ENCODE assay signal across 1 cellular context in genomic region chr17:75828051-75828400, GRCh38.
TF ChIP-seq lines count a peak whose summit lies in the region.

No MANE protein-coding gene starts in this region.

TF ChIP-seq in WTC11, 78 proteins besides CTCF, POLR2A, EP300 and RAD21 (continued from another document):
- TF ChIP-seq ZNF532 (CRISPR knock-in tag; IDR thresholded peaks at IDR 0.05; ENCODE audit: borderline replicate concordance) (no peak), USF1 (CRISPR knock-in tag; IDR thresholded peaks at IDR 0.05) (no peak), CBFB (CRISPR knock-in tag; IDR thresholded peaks at IDR 0.05; ENCODE audit: low read depth) (no peak), SP1 (CRISPR knock-in tag; conservative IDR thresholded peaks at IDR 0.05) (no peak), GRHL2 (CRISPR knock-in tag; IDR thresholded peaks at IDR 0.05; ENCODE audit: insufficient replicate concordance, severe bottlenecking) (no peak), STAT6 (CRISPR knock-in tag; conservative IDR thresholded peaks at IDR 0.05; ENCODE audit: low read depth) (no peak), NFYB (CRISPR knock-in tag; conservative IDR thresholded peaks at IDR 0.05; ENCODE audit: low read depth) (no peak), ESRRA (CRISPR knock-in tag; IDR thresholded peaks at IDR 0.05; ENCODE audit: borderline replicate concordance) (no peak), NFE2L1 (CRISPR knock-in tag; IDR thresholded peaks at IDR 0.05) (no peak), E2F4 (CRISPR knock-in tag; IDR thresholded peaks at IDR 0.05; ENCODE audit: borderline replicate concordance, low read depth) (no peak), GTF2I (CRISPR knock-in tag; conservative IDR thresholded peaks at IDR 0.05) (no peak), KAT7 (CRISPR knock-in tag; IDR thresholded peaks at IDR 0.05; ENCODE audit: borderline replicate concordance) (no peak), HMGXB4 (CRISPR knock-in tag; IDR thresholded peaks at IDR 0.05) (peak; percentile 1; the same call in 1 of the 2 replicates), ZNF219 (CRISPR knock-in tag; IDR thresholded peaks at IDR 0.05; ENCODE audit: borderline replicate concordance) (no peak), MLX (CRISPR knock-in tag; IDR thresholded peaks at IDR 0.05) (no peak), ATF1 (CRISPR knock-in tag; IDR thresholded peaks at IDR 0.05) (0 out of 2 replicates have a peak, but pooled peaks have one; percentile 15), TCF7 (CRISPR knock-in tag; IDR thresholded peaks at IDR 0.05; ENCODE audit: low read depth) (no peak)
